10 cellular contexts compared by ENCODE assay signal in the genomic region with DNA sequence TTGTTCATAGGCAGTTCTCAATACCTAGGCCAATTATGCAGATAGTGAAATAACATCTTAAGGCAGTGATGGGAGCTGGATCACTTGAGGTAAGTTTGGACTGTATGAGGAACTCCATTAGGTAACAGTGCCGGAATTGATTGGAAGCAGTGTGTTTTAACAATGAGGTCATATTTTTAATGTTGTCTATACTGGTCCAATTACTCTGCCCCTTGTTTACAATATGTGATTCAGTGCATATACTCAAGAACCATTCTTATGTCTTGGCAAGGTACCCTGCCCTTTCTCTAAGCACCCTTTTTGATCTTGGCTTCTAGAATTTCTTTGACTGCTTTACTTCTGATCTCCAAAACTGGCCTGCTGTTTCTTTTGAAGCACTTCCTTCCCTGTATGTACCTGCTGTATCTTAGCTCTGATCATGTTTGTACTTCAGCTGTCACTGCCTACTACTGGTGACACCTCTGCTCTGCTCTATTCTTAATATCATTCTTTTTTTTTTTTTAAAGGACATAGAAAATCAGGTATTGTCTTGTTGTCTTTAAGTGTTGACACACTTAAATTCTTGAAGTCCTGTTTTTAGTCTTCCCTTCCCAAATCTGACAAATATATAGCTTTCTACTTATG. TPM values are rescaled to one million over a fixed set of nuclear protein-coding genes. Genes with fewer than 3 reads are reported as not detected.
DNase-seq lines count a peak whose midpoint lies in the region; ATAC-seq and TF ChIP-seq lines count a peak whose summit lies in the region.
"Had no signal": no experiment of that assay in that cellular context is flagged by ENCODE, and none has a peak within 500 bp of the region (broad histone marks: within the 10 kb centered on the region; RNA-seq: fewer than 3 reads in every experiment).

No MANE protein-coding gene starts in this region.

- DNase-seq in Calu3 (no peak), activated B cell treated with CpG ODN at 0.5 μM for 24 hours (no peak), sigmoid colon (no peak), GM03348 (ENCODE audit: low spot score) (no peak)
- no peak for DNase-seq in stimulated activated CD4-positive, alpha-beta T cell treated with anti-CD3 and anti-CD28 coated beads, Interleukin-1b, Interleukin-23, amount 100 ng/mL, for 48 hours
- DNase-seq: GDM1, NCI-H1436 treated with DMSO at 0.1 percent for 48 hours had no signal

- no TSS peak for BruUV-seq in Calu3 (replicated peaks; lab: Mats Ljungman, UMichigan)

- H3K27ac ChIP-seq in muscle layer of duodenum (ENCODE audit: low read length) (peak overlapping the region; percentile 47), sigmoid colon (no peak overlapping the region)

- no peak for TF ChIP-seq POLR2A in sigmoid colon (IDR thresholded peaks at IDR 0.05)

- H3K36me3 Mint-ChIP-seq in Calu3 (ENCODE audit: insufficient read depth, unreplicated experiment) (no peaks in the 10 kb centered on the region), activated B cell treated with CpG ODN at 0.5 μM for 24 hours (ENCODE audit: low read depth) (no peaks in the 10 kb centered on the region)

- CTCF ChIA-PET in Calu3 (lab: Charles Lee): interaction anchor here (0.6 to 2.9 kb wide), 9 partner anchors 28 to 531 kb away, joined by 3 to 20 read pairs (median 4); partner anchors contain the start of genes RPA3 and UMAD1
- CTCF ChIA-PET in activated B cell treated with CpG ODN at 0.5 μM for 24 hours (lab: Charles Lee): interaction anchor here (1.2 to 2.1 kb wide), 3 partner anchors 9 to 83 kb away, joined by 4 to 15 read pairs (median 5); no protein-coding TSS in a partner anchor

- intact Hi-C loops in Calu3 (cut with micrococcal nuclease; ENCODE audit: unreplicated experiment): loop anchor here (1.0 to 5.0 kb wide), 5 partner anchors 67 to 453 kb away; partner anchors contain the start of gene GLCCI1
- intact Hi-C loops in activated B cell treated with CpG ODN at 0.5 μM for 24 hours (cut with micrococcal nuclease): loop anchor here (5.0 kb wide), 3 partner anchors 122 to 273 kb away; partner anchors contain the start of genes MIOS and UMAD1
- intact Hi-C loops in sigmoid colon (cut with DNase I): loop anchor here (5.0 kb wide), 1 partner anchor 453 kb away; no protein-coding TSS in a partner anchor

- TF ChIP-seq CTCF in Calu3 (IDR thresholded peaks at IDR 0.05; ENCODE audit: unreplicated experiment) (no peak), GM12872 (IDR thresholded peaks at IDR 0.05; ENCODE audit: insufficient read depth, low read depth, low read length) (peak; percentile 39; the same call in 1 of the 3 replicates), activated B cell treated with CpG ODN at 0.5 μM for 24 hours (IDR thresholded peaks at IDR 0.05) (no peak), sigmoid colon (IDR thresholded peaks at IDR 0.05) (no peak)

- H3K4me3 Mint-ChIP-seq in Calu3 (ENCODE audit: low read depth, unreplicated experiment): no peak overlapping the region
- H3K4me3 Mint-ChIP-seq in activated B cell treated with CpG ODN at 0.5 μM for 24 hours: no peak overlapping the region

- H3K9me3 Mint-ChIP-seq in Calu3 (ENCODE audit: low read depth, unreplicated experiment) (no peaks in the 10 kb centered on the region), activated B cell treated with CpG ODN at 0.5 μM for 24 hours (no peaks in the 10 kb centered on the region)

- H3K36me3 ChIP-seq in muscle layer of duodenum (ENCODE audit: control insufficient read depth in 1 of 2, insufficient read depth in 2 of 2, low read length in 2 of 2) (no peaks in the 10 kb centered on the region), sigmoid colon (no peaks in the 10 kb centered on the region)

- ATAC-seq in activated B cell treated with CpG ODN at 0.5 μM for 24 hours (ENCODE audit: low read depth) (no peak), GM21529 (IDR thresholded peaks at IDR 0.05; ENCODE audit: unreplicated experiment) (no peak)

- H3K4me1 Mint-ChIP-seq in Calu3 (ENCODE audit: low read depth, unreplicated experiment): peaks cover 41% of the 10 kb centered on the region
- H3K4me1 Mint-ChIP-seq in activated B cell treated with CpG ODN at 0.5 μM for 24 hours: peaks cover 34% of the 10 kb centered on the region

- H3K27me3 ChIP-seq in muscle layer of duodenum (ENCODE audit: low read depth, low read length) (no peaks in the 10 kb centered on the region), sigmoid colon (no peaks in the 10 kb centered on the region)

- H3K4me3 ChIP-seq in muscle layer of duodenum (ENCODE audit: low read depth in 1 of 2, low read length in 2 of 2) (no peak overlapping the region), sigmoid colon (no peak overlapping the region)

- H3K27ac Mint-ChIP-seq in Calu3 (ENCODE audit: unreplicated experiment) (peak overlapping the region; percentile 5), activated B cell treated with CpG ODN at 0.5 μM for 24 hours (peak overlapping the region; percentile 3)

- no peak for TF ChIP-seq EP300 in sigmoid colon (IDR thresholded peaks at IDR 0.05)

- 49 to 87% methylated on average over 1 of the region's 1 CpG for WGBS in sigmoid colon, 2 donors

- no peaks in the 10 kb centered on the region for H3K9me3 ChIP-seq in muscle layer of duodenum (ENCODE audit: control insufficient read depth in 1 of 2, low read length in 2 of 2)
- no peaks in the 10 kb centered on the region for H3K9me3 ChIP-seq in sigmoid colon

- H3K27me3 Mint-ChIP-seq in Calu3 (ENCODE audit: unreplicated experiment) (no peaks in the 10 kb centered on the region), activated B cell treated with CpG ODN at 0.5 μM for 24 hours (no peaks in the 10 kb centered on the region)

- POLR2A ChIA-PET in activated B cell treated with CpG ODN at 0.5 μM for 24 hours (lab: Charles Lee): interaction anchor here (0.5 to 2.3 kb wide), 5 partner anchors 8 to 204 kb away, joined by 3 to 6 read pairs (median 3); partner anchors contain the start of genes GLCCI1 and UMAD1

- H3K4me1 ChIP-seq in muscle layer of duodenum (ENCODE audit: control insufficient read depth in 1 of 2, insufficient read depth in 2 of 2, low read length in 2 of 2) (peaks cover 4 to 33% of the 10 kb centered on the region in 2 donors), sigmoid colon (peaks cover 0 to 53% (median 22%) of the 10 kb centered on the region in 4 donors)

RNA-seq across cellular contexts. Expression of gene RPA3, which starts 46.2 kb away (rescaled TPM):
- total RNA-seq in Calu3 (2022) (124 and 143 TPM in 2 replicates), activated B cell treated with CpG ODN at 0.5 μM for 24 hours (64.9 and 83.2 TPM in 2 replicates), sigmoid colon (10 to 100 TPM; 15.8 to 30.3 (median 29.5) TPM)
- 10 to 100 TPM; 38.0 to 66.8 (median 44.4) TPM for polyA plus RNA-seq in sigmoid colon
